34 cellular contexts compared by ENCODE assay signal in genomic region chr5:171459839-171460238, GRCh38. TPM values are rescaled to one million over a fixed set of nuclear protein-coding genes. Genes with fewer than 3 reads are reported as not detected.
"Had no signal": no experiment of that assay in that cellular context is flagged by ENCODE, and none has a peak within 500 bp of the region (broad histone marks: within the 10 kb centered on the region; RNA-seq: fewer than 3 reads in every experiment).

No MANE protein-coding gene starts in this region.

- H3K9me3 ChIP-seq: adrenal gland, body of pancreas, breast epithelium had no signal

- H3K9me3 Mint-ChIP-seq: activated B cell treated with CpG ODN at 0.5 μM for 24 hours; activated CD4-positive, alpha-beta memory T cell treated with anti-CD3 and anti-CD28 coated beads for 36 hours; activated CD4-positive, alpha-beta T cell treated with anti-CD3 and anti-CD28 coated beads, Interleukin-2, amount 10 ng/mL, durations not matched to agents 24 days and 14 days; activated CD8-positive, alpha-beta T cell treated with anti-CD3 and anti-CD28 coated beads for 36 hours; activated naive CD4-positive, alpha-beta T cell treated with anti-CD3 and anti-CD28 coated beads for 36 hours; activated naive CD4-positive, alpha-beta T cell treated with anti-CD3 and anti-CD28 coated beads, Interleukin-2, amount 50 U/mL, for 72 hours; activated naive CD8-positive, alpha-beta T cell treated with anti-CD3 and anti-CD28 coated beads for 36 hours; activated T-cell treated with anti-CD3 and anti-CD28 coated beads, Interleukin-2, amount 50 U/mL, for 4 hours; activated T-cell treated with anti-CD3 and anti-CD28 coated beads, Interleukin-2, amount 50 U/mL, for 72 hours; activated T-helper 1 cell treated with anti-CD3 and anti-CD28 coated beads, Interleukin-12 subunit alpha, Interleukin-12 subunit beta, Interleukin-2, Interleukin-4 antibody, amounts not matched to agents 30 ng/mL and 10 ng/mL and 1 ng/mL, durations not matched to agents 14 hours and 24 hours and 36 hours; activated T-helper 17 cell treated with anti-CD3 and anti-CD28 coated beads, Interleukin-2, amount 50 U/mL, for 72 hours; T-helper 1 cell treated with Interleukin-12 subunit alpha and Interleukin-12 subunit beta and Interleukin-4 antibody, amounts not matched to agents 30 μg/mL and 1 μg/mL, for 36 hours; T-helper 2 cell treated with Interferon-gamma antibody and Interleukin-4, amounts not matched to agents 5 μg/mL and 100 μg/mL, for 36 hours had no signal

- ATAC-seq: activated CD8-positive, alpha-beta T cell treated with anti-CD3 and anti-CD28 coated beads for 36 hours; activated naive CD4-positive, alpha-beta T cell treated with anti-CD3 and anti-CD28 coated beads, Interleukin-2, amount 50 U/mL, for 72 hours; activated T-cell treated with anti-CD3 and anti-CD28 coated beads, Interleukin-2, amount 50 U/mL, for 4 hours; activated T-cell treated with anti-CD3 and anti-CD28 coated beads, Interleukin-2, amount 50 U/mL, for 72 hours; activated T-helper 17 cell treated with anti-CD3 and anti-CD28 coated beads, Interleukin-2, amount 50 U/mL, for 72 hours; body of pancreas had no signal

- H3K4me3 ChIP-seq: adrenal gland, body of pancreas, breast epithelium had no signal

- H3K36me3 ChIP-seq: adrenal gland, brain microvascular endothelial cell, breast epithelium had no signal

- H3K27me3 ChIP-seq: adrenal gland, body of pancreas, breast epithelium had no signal

- H3K4me1 Mint-ChIP-seq: activated B cell treated with CpG ODN at 0.5 μM for 24 hours; activated CD4-positive, alpha-beta T cell treated with anti-CD3 and anti-CD28 coated beads, Interleukin-2, amount 10 ng/mL, durations not matched to agents 24 days and 14 days; activated naive CD8-positive, alpha-beta T cell treated with anti-CD3 and anti-CD28 coated beads for 36 hours; activated T-helper 17 cell treated with anti-CD3 and anti-CD28 coated beads, Interleukin-2, amount 50 U/mL, for 72 hours had no signal

- H3K4me1 ChIP-seq: adrenal gland, body of pancreas, breast epithelium had no signal

- H3K36me3 Mint-ChIP-seq: activated CD4-positive, alpha-beta memory T cell treated with anti-CD3 and anti-CD28 coated beads for 36 hours; activated naive CD4-positive, alpha-beta T cell treated with anti-CD3 and anti-CD28 coated beads, Interleukin-2, amount 50 U/mL, for 72 hours; activated naive CD8-positive, alpha-beta T cell treated with anti-CD3 and anti-CD28 coated beads for 36 hours had no signal

- H3K27ac ChIP-seq: adrenal gland, body of pancreas, brain microvascular endothelial cell, breast epithelium, VCaP had no signal

- H3K27me3 Mint-ChIP-seq: activated CD4-positive, alpha-beta T cell treated with anti-CD3 and anti-CD28 coated beads, Interleukin-2, amount 10 ng/mL, durations not matched to agents 24 days and 14 days had no signal

- H3K4me3 Mint-ChIP-seq: activated B cell treated with CpG ODN at 0.5 μM for 24 hours; activated CD4-positive, alpha-beta memory T cell treated with anti-CD3 and anti-CD28 coated beads for 36 hours; activated CD4-positive, alpha-beta T cell treated with anti-CD3 and anti-CD28 coated beads, Interleukin-2, amount 10 ng/mL, durations not matched to agents 24 days and 14 days; activated CD8-positive, alpha-beta T cell treated with anti-CD3 and anti-CD28 coated beads for 36 hours; activated naive CD4-positive, alpha-beta T cell treated with anti-CD3 and anti-CD28 coated beads for 36 hours; activated naive CD8-positive, alpha-beta T cell treated with anti-CD3 and anti-CD28 coated beads for 36 hours; activated T-cell treated with anti-CD3 and anti-CD28 coated beads, Interleukin-2, amount 50 U/mL, for 4 hours; activated T-cell treated with anti-CD3 and anti-CD28 coated beads, Interleukin-2, amount 50 U/mL, for 72 hours; activated T-helper 1 cell treated with anti-CD3 and anti-CD28 coated beads, Interleukin-12 subunit alpha, Interleukin-12 subunit beta, Interleukin-2, Interleukin-4 antibody, amounts not matched to agents 30 ng/mL and 10 ng/mL and 1 ng/mL, durations not matched to agents 14 hours and 24 hours and 36 hours; activated T-helper 17 cell treated with anti-CD3 and anti-CD28 coated beads, Interleukin-2, amount 50 U/mL, for 72 hours; T-helper 1 cell treated with Interleukin-12 subunit alpha and Interleukin-12 subunit beta and Interleukin-4 antibody, amounts not matched to agents 30 μg/mL and 1 μg/mL, for 36 hours; T-helper 2 cell treated with Interferon-gamma antibody and Interleukin-4, amounts not matched to agents 5 μg/mL and 100 μg/mL, for 36 hours had no signal

- H3K27ac Mint-ChIP-seq: activated B cell treated with CpG ODN at 0.5 μM for 24 hours; activated CD4-positive, alpha-beta memory T cell treated with anti-CD3 and anti-CD28 coated beads for 36 hours; activated CD4-positive, alpha-beta T cell treated with anti-CD3 and anti-CD28 coated beads, Interleukin-2, amount 10 ng/mL, durations not matched to agents 24 days and 14 days; activated CD8-positive, alpha-beta T cell treated with anti-CD3 and anti-CD28 coated beads for 36 hours; activated naive CD4-positive, alpha-beta T cell treated with anti-CD3 and anti-CD28 coated beads for 36 hours; activated naive CD4-positive, alpha-beta T cell treated with anti-CD3 and anti-CD28 coated beads, Interleukin-2, amount 50 U/mL, for 72 hours; activated naive CD8-positive, alpha-beta T cell treated with anti-CD3 and anti-CD28 coated beads for 36 hours; activated T-cell treated with anti-CD3 and anti-CD28 coated beads, Interleukin-2, amount 50 U/mL, for 72 hours; activated T-helper 1 cell treated with anti-CD3 and anti-CD28 coated beads, Interleukin-12 subunit alpha, Interleukin-12 subunit beta, Interleukin-2, Interleukin-4 antibody, amounts not matched to agents 30 ng/mL and 10 ng/mL and 1 ng/mL, durations not matched to agents 14 hours and 24 hours and 36 hours; activated T-helper 17 cell treated with anti-CD3 and anti-CD28 coated beads, Interleukin-2, amount 50 U/mL, for 72 hours; T-helper 1 cell treated with Interleukin-12 subunit alpha and Interleukin-12 subunit beta and Interleukin-4 antibody, amounts not matched to agents 30 μg/mL and 1 μg/mL, for 36 hours; T-helper 2 cell treated with Interferon-gamma antibody and Interleukin-4, amounts not matched to agents 5 μg/mL and 100 μg/mL, for 36 hours had no signal

- DNase-seq: activated B cell treated with CpG ODN at 0.5 μM for 24 hours; activated CD4-positive, alpha-beta memory T cell treated with anti-CD3 and anti-CD28 coated beads for 36 hours; activated CD4-positive, alpha-beta T cell treated with anti-CD3 and anti-CD28 coated beads for 4 hours; activated CD4-positive, alpha-beta T cell treated with anti-CD3 and anti-CD28 coated beads, Interleukin-2, amount 10 ng/mL, durations not matched to agents 24 days and 14 days; activated CD4-positive, alpha-beta T cell treated with anti-CD3 and anti-CD28 coated beads, Interleukin-2, amount 50 U/mL, for 1 hour; activated CD4-positive, alpha-beta T cell treated with anti-CD3 and anti-CD28 coated beads, Interleukin-2, amount 50 U/mL, for 4 hours; activated CD4-positive, CD25-positive, alpha-beta regulatory T cell treated with anti-CD3 and anti-CD28 coated beads, Interleukin-2, amount 50 U/mL, for 72 hours; activated CD8-positive, alpha-beta memory T cell treated with anti-CD3 and anti-CD28 coated beads, Interleukin-2, amount 50 U/mL, for 4 hours; activated CD8-positive, alpha-beta T cell treated with anti-CD3 and anti-CD28 coated beads for 36 hours; activated effector memory CD4-positive, alpha-beta T cell treated with anti-CD3 and anti-CD28 coated beads, Interleukin-2, amount 50 U/mL, for 16 hours; activated gamma-delta T cell treated with Interleukin-2 at 50 U/mL for 16 hours; activated naive CD4-positive, alpha-beta T cell; activated naive CD4-positive, alpha-beta T cell treated with anti-CD3 and anti-CD28 coated beads for 36 hours; activated naive CD4-positive, alpha-beta T cell treated with anti-CD3 and anti-CD28 coated beads, Interleukin-2, amount 50 U/mL, for 16 hours; activated naive CD8-positive, alpha-beta T cell treated with anti-CD3 and anti-CD28 coated beads for 36 hours; activated T-cell treated with anti-CD3 and anti-CD28 coated beads for 4 hours; activated T-cell treated with anti-CD3 and anti-CD28 coated beads, Interleukin-2, amount 50 U/mL, for 1 hour; activated T-cell treated with anti-CD3 and anti-CD28 coated beads, Interleukin-2, amount 50 U/mL, for 4 hours; activated T-cell treated with anti-CD3 and anti-CD28 coated beads, Interleukin-2, amount 50 U/mL, for 72 hours; adrenal gland; amniotic stem cell; body of pancreas; brain microvascular endothelial cell; central memory CD4-positive, alpha-beta T cell; T-helper 1 cell; T-helper 2 cell; T-helper 9 cell had no signal

RNA-seq across cellular contexts. Expression of gene FGF18, which starts 40.4 kb away (rescaled TPM):
- total RNA-seq: activated B cell treated with CpG ODN at 0.5 μM for 24 hours, body of pancreas had no signal
